8 cellular contexts compared by ENCODE assay signal in the genomic region with DNA sequence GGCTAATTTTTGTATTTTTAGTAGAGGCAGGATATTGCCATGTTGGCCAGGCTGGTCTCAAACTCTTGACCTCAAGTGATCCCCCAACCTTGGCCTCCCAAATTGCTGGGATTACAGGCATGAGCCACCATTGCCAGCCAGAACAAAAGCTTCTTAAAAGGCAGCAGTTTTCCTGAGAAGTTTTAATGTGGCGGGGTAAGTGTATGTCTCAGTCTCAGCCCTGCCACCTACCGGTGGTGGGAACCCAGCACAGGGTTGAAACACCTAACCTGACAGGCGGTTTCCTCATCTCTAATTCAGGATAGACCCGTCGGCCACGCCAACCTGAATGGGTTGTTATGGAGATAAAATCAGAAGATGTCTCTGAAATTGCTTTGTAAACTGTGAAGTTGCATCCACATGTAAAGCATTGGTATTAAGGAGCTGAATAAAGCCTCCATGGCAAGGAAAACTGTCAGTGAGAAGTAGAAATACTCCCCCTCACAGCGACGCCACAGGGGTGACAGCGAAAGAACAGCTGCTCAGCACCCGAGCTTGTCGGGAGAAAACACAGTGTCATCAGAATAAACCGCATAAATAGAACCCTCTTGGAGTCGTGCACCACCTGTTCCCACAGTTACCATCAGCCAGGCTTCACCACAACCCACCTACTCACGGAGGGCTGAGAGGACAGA.
DNase-seq lines count a peak whose midpoint lies in the region; ATAC-seq and TF ChIP-seq lines count a peak whose summit lies in the region.

No MANE protein-coding gene starts in this region.

- no peak for TF ChIP-seq EP300 in stomach (IDR thresholded peaks at IDR 0.05)

- H3K36me3 ChIP-seq in Loucy (ENCODE audit: insufficient read depth, low read length) = no peaks in the 10 kb centered on the region
- no peaks in the 10 kb centered on the region for H3K36me3 ChIP-seq in stomach

- no peak overlapping the region for H3K4me3 ChIP-seq in Loucy (ENCODE audit: low read length, poor library complexity, severe bottlenecking)
- no peak overlapping the region for H3K4me3 ChIP-seq in WI38 (ENCODE audit: low read depth, low read length)
- no peak overlapping the region for H3K4me3 ChIP-seq in stomach
- H3K4me3 ChIP-seq in lower leg skin (ENCODE audit: low read depth, poor library complexity, severe bottlenecking) = no peak overlapping the region

- TF ChIP-seq CTCF in Loucy (conservative IDR thresholded peaks at IDR 0.05; ENCODE audit: low read length) (peak; percentile 45), WI38 (IDR thresholded peaks at IDR 0.05; ENCODE audit: low read depth, low read length) (peak; percentile 23; the same call in 1 of the 2 replicates), stomach (IDR thresholded peaks at IDR 0.05) (peak in 5 of 7 experiments; percentile 29 to 59 (median 48)), lower leg skin (IDR thresholded peaks at IDR 0.05) (peak in 1 of 3 donors; percentile 49)

- H3K9me3 ChIP-seq in Loucy (ENCODE audit: insufficient read depth, low read depth, low read length) (no peaks in the 10 kb centered on the region), stomach (no peaks in the 10 kb centered on the region)

- intact Hi-C loops in left cardiac atrium (cut with DNase I) (loop anchor here (5.0 to 10.0 kb wide), 2 partner anchors 208 to 210 kb away; no protein-coding TSS in a partner anchor), stomach (cut with DNase I; ENCODE audit: low total_unique reads) (no loop called here), lower leg skin (cut with DNase I; ENCODE audit: low total_unique reads) (no loop called here)

- no peak overlapping the region for H3K9ac ChIP-seq in Loucy (ENCODE audit: low read depth, low read length, poor library complexity, severe bottlenecking)

- H3K4me2 ChIP-seq in Loucy (ENCODE audit: low read depth, low read length, poor library complexity, severe bottlenecking) = no peak overlapping the region

- H3K27me3 ChIP-seq in Loucy (ENCODE audit: insufficient read depth, low read length, poor library complexity, severe bottlenecking) = no peaks in the 10 kb centered on the region
- H3K27me3 ChIP-seq in stomach = no peaks in the 10 kb centered on the region

- no peaks in the 10 kb centered on the region for H3F3A ChIP-seq in Loucy (ENCODE audit: low read depth)

- no peaks in the 10 kb centered on the region for H3K9me2 ChIP-seq in Loucy (replicated peaks; ENCODE audit: low read depth, low read length)

- TF ChIP-seq POLR2A in stomach (IDR thresholded peaks at IDR 0.05) = no peak
- no peak for TF ChIP-seq POLR2A in lower leg skin (IDR thresholded peaks at IDR 0.05)

- peak; percentile 3 to 9 for DNase-seq in stimulated activated CD4-positive, alpha-beta T cell treated with anti-CD3 and anti-CD28 coated beads, Interleukin-2, amount 100 ng/mL, for 48 hours
- DNase-seq in stimulated activated CD4-positive, alpha-beta T cell treated with anti-CD3 and anti-CD28 coated beads, Interleukin-4, amount 100 ng/mL, for 24 hours = no peak
- DNase-seq in left cardiac atrium (peak; percentile 29), stomach (peak; percentile 35), lower leg skin (ENCODE audit: low spot score in 2 of 2) (no peak), globus pallidus (ENCODE audit: low spot score) (no peak)

- H2AFZ ChIP-seq in Loucy (ENCODE audit: low read length) = no peak overlapping the region

- peak; percentile 33 to 40 for ATAC-seq in left cardiac atrium

- WGBS in stomach, 5 donors = 60 to 83% (median 74%) methylated on average over 14 of the region's 14 CpGs
- 57 to 58% methylated on average over 14 of the region's 14 CpGs for WGBS in lower leg skin, 2 donors

- H4K20me1 ChIP-seq in Loucy (ENCODE audit: insufficient read depth, low read length, poor library complexity, severe bottlenecking) = no peaks in the 10 kb centered on the region

- H3K79me2 ChIP-seq in Loucy (ENCODE audit: insufficient read depth, low read length) = no peaks in the 10 kb centered on the region

- H3K4me1 ChIP-seq in Loucy (ENCODE audit: insufficient read depth, low read length, poor library complexity, severe bottlenecking) (no peaks in the 10 kb centered on the region), stomach (peaks cover 0 to 36% (median 10%) of the 10 kb centered on the region in 4 donors)

- peak overlapping the region in 3 of 5 donors; percentile 47 to 65 (median 52) for H3K27ac ChIP-seq in stomach

Comparison
In these comparisons a context has a peak if more than half of its experiments do, and no peak if none do; other contexts are left out.
1. DNase-seq: peak in stimulated activated CD4-positive, alpha-beta T cell treated with anti-CD3 and anti-CD28 coated beads, Interleukin-2, amount 100 ng/mL, for 48 hours (2 of 2), left cardiac atrium (single experiment) and stomach (single experiment); none in stimulated activated CD4-positive, alpha-beta T cell treated with anti-CD3 and anti-CD28 coated beads, Interleukin-4, amount 100 ng/mL, for 24 hours (single experiment), lower leg skin (0 of 2) and globus pallidus (single experiment).
2. intact Hi-C loops: an anchor here in left cardiac atrium (5.0 to 10.0 kb wide); none called in stomach and lower leg skin.